ENCODE assay signal across 8 cellular contexts in the genomic region with DNA sequence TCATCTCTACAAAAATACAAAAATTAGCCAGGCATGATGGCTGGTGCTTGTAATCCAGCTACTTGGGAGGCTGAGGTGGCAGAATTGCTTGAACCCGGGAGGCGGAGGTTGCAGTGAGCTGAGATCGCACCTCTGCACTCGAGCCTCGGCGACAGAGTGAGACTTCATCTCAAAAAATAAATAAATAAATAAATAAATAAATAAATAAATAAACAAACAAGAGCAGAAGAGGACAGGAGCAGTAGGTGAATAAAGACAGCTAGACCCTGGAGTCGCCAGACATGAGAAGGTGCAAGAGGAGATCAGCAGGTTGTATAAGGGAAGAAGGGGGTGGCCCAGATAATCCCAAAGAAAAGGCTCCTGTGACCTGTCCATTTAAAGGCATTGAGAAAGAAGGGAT.
"Had no signal": no experiment of that assay in that cellular context is flagged by ENCODE, and none has a peak within 500 bp of the region (broad histone marks: within the 10 kb centered on the region; RNA-seq: fewer than 3 reads in every experiment).

No MANE protein-coding gene starts in this region.

- FAIRE-seq: G401.6, GM12878, GM12891, GM12892, GM18507, GM19239 had no signal

- ATAC-seq: GM12878 had no signal

- H3K4me3 ChIP-seq: GM12878 had no signal

- DNase-seq: GDM1, GF-D8 had no signal
